In the genomic region with DNA sequence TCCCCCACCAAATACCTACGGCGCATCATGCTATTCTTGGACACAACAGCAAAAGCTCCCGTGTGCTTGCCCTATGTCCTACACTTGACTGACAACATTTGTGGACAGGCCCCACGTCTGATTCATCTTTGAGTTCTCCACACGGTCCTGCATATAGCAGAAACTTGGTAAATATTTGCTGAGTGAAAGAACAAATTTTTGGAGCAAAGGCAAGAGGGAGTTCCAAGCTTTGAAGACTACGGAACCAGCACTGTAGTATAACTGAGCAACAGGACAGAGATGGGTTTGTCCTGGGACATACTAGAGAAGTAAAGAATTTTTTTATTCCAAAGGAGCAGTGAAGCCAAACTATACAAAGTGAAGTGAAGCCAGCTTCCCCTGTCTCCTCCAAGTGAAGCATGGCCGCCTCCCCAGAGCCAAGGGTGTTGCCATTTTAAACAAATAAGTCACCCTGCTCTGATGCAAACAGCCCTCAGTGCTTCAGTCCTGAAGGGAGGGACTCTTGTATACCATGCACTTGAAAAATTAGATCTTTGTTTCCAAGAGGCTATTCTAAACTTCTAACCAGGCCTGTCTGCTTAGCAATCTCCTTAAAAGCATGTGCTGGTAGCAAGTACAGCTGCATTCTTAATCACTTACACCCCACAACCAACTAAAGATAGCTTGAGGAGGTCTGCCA, we compare ENCODE assay signal across 11 cellular contexts.
DNase-seq lines count a peak whose midpoint lies in the region; ATAC-seq and TF ChIP-seq lines count a peak whose summit lies in the region.
"Had no signal": no experiment of that assay in that cellular context is flagged by ENCODE, and none has a peak within 500 bp of the region (broad histone marks: within the 10 kb centered on the region; RNA-seq: fewer than 3 reads in every experiment).

No MANE protein-coding gene starts in this region.

- DNase-seq in AG08395 (ENCODE audit: low spot score) (peak; percentile 52), LNCaP clone FGC (ENCODE audit: low read depth) (peak; percentile 45), dedifferentiated amniotic fluid mesenchymal stem cell (ENCODE audit: extremely low spot score) (peak; percentile 62), NCI-H2171 treated with DMSO at 0.1 percent for 48 hours (lab: John Stamatoyannopoulos, UW) (no peak), NCI-H1930 (lab: John Stamatoyannopoulos, UW) (no peak)
- DNase-seq: dermis blood vessel endothelial cell, KG1, kidney glomerular epithelial cell had no signal

- H3K9me3 ChIP-seq in muscle layer of duodenum (ENCODE audit: control insufficient read depth in 1 of 2, low read length in 2 of 2) = no peaks in the 10 kb centered on the region

- no peaks in the 10 kb centered on the region for H3K36me3 ChIP-seq in muscle layer of duodenum (ENCODE audit: control insufficient read depth in 1 of 2, insufficient read depth in 2 of 2, low read length in 2 of 2)

- H3K27me3 ChIP-seq in muscle layer of duodenum (ENCODE audit: low read depth, low read length) = no peaks in the 10 kb centered on the region

- peaks cover 10 to 17% of the 10 kb centered on the region in 2 donors for H3K4me1 ChIP-seq in muscle layer of duodenum (ENCODE audit: control insufficient read depth in 1 of 2, insufficient read depth in 2 of 2, low read length in 2 of 2)

- no peak for TF ChIP-seq CTCF in LNCaP clone FGC (IDR thresholded peaks at IDR 0.05; ENCODE audit: control insufficient read depth, extremely low read depth, insufficient read depth)

- no peak for ATAC-seq in GM18868 (IDR thresholded peaks at IDR 0.05; ENCODE audit: unreplicated experiment)
- ATAC-seq in HG02973 (IDR thresholded peaks at IDR 0.05; ENCODE audit: unreplicated experiment) = no peak

- peak overlapping the region; percentile 21; the same call in 1 of the 2 replicates for H3K4me3 ChIP-seq in LNCaP clone FGC (ENCODE audit: low read depth, low read length)
- H3K4me3 ChIP-seq in muscle layer of duodenum (ENCODE audit: low read depth in 1 of 2, low read length in 2 of 2) = no peak overlapping the region

- H3K27ac ChIP-seq in muscle layer of duodenum (ENCODE audit: low read length) = peak overlapping the region; percentile 43

Comparison
In these comparisons a context has a peak if more than half of its experiments do, and no peak if none do; other contexts are left out.
1. DNase-seq: peak in AG08395 (single experiment), LNCaP clone FGC (single experiment) and dedifferentiated amniotic fluid mesenchymal stem cell (single experiment); none in NCI-H2171 treated with DMSO at 0.1 percent for 48 hours (single experiment) and NCI-H1930 (0 of 2).